Comparison of ENCODE assay signal across 6 cellular contexts in genomic region chr1:16775290-16775689, GRCh38. TPM values are rescaled to one million over a fixed set of nuclear protein-coding genes. Genes with fewer than 3 reads are reported as not detected.
"Had no signal": no experiment of that assay in that cellular context is flagged by ENCODE, and none has a peak within 500 bp of the region (broad histone marks: within the 10 kb centered on the region; RNA-seq: fewer than 3 reads in every experiment).

No MANE protein-coding gene starts in this region.

RNA-seq across cellular contexts. Expression of gene RNU1-4, which starts 35.0 kb away (rescaled TPM):
- polyA plus RNA-seq: heart left ventricle, ovary, right cardiac atrium, small intestine, thymus, urinary bladder had no signal
